Comparison of ENCODE assay signal across 12 cellular contexts in genomic region chr9:137602661-137603060, GRCh38. TPM values are rescaled to one million over a fixed set of nuclear protein-coding genes. Genes with fewer than 3 reads are reported as not detected.
DNase-seq lines count a peak whose midpoint lies in the region; ATAC-seq, FAIRE-seq and TF ChIP-seq lines count a peak whose summit lies in the region.
"Had no signal": no experiment of that assay in that cellular context is flagged by ENCODE, and none has a peak within 500 bp of the region (broad histone marks: within the 10 kb centered on the region; RNA-seq: fewer than 3 reads in every experiment).

No MANE protein-coding gene starts in this region.

- H3K4me3 ChIP-seq in HCT116 (replicated peaks in 1 of 2; ENCODE audit: low read depth in 1 of 2, low read length in 2 of 2), result no peak overlapping the region
- H3K4me3 ChIP-seq in OCI-LY1 (ENCODE audit: low read depth, low read length, poor library complexity, severe bottlenecking), result no peak overlapping the region
- no peak overlapping the region for H3K4me3 ChIP-seq in H1 (ENCODE audit: extremely low read depth in 1 of 4, insufficient read depth in 2 of 4, low read depth in 3 of 4, low read length in 4 of 4)
- no peak overlapping the region for H3K4me3 ChIP-seq in ascending aorta
- H3K4me3 ChIP-seq in thyroid gland (replicated peaks in 1 of 3), result no peak overlapping the region
- H3K4me3 ChIP-seq: psoas muscle had no signal

- TF ChIP-seq CTCF in HCT116 (IDR thresholded peaks at IDR 0.05 in 2 of 3, conservative IDR thresholded peaks at IDR 0.05 in 1 of 3; ENCODE audit: borderline replicate concordance in 1 of 3, insufficient read depth in 1 of 3, low read depth in 2 of 3, low read length in 2 of 3) (0 out of 6 replicates have a peak, but pooled peaks of 2 of the 3 experiments have one; percentile 13 to 14), OCI-LY1 (IDR thresholded peaks at IDR 0.05; ENCODE audit: low read length) (no peak), H1 (IDR thresholded peaks at IDR 0.05; ENCODE audit: control extremely low read depth in 1 of 3, insufficient read depth in 1 of 3, low read depth in 1 of 3, low read length in 3 of 3) (peak in 1 of 3 experiments; percentile 26; a peak in 1 of 4 replicates), ascending aorta (IDR thresholded peaks at IDR 0.05) (no peak), thyroid gland (IDR thresholded peaks at IDR 0.05) (no peak)

- H2BK20ac ChIP-seq in H1 (ENCODE audit: low read length), result no peak overlapping the region

- peak overlapping the region; percentile 65; the same call in 1 of the 2 replicates for H2BK15ac ChIP-seq in H1 (ENCODE audit: low read length)

- H3K9ac ChIP-seq in HCT116 (ENCODE audit: low read length), result no peak overlapping the region
- H3K9ac ChIP-seq in OCI-LY1 (ENCODE audit: low read length), result no peak overlapping the region; the same call in 1 of the 2 replicates
- H3K9ac ChIP-seq in H1 (replicated peaks in 1 of 4; ENCODE audit: extremely low read depth in 1 of 4, low read depth in 3 of 4, low read length in 3 of 4), result no peak overlapping the region

- no peak overlapping the region for H4K8ac ChIP-seq in H1 (ENCODE audit: extremely low read depth, insufficient read depth, low read length)

- POLR2A ChIA-PET in HCT116 (lab: Charles Lee), result interaction anchor here (1.6 kb wide), 1 partner anchor 12 kb away, joined by 6 read pairs; the partner anchor contains the start of gene ZMYND19
- POLR2A ChIA-PET in H1 (lab: Charles Lee; ENCODE audit: partially characterized antibody), result interaction anchor here (1.3 to 3.1 kb wide), 3 partner anchors 11 to 17 kb away, joined by 4 to 14 read pairs (median 13); partner anchors contain the start of genes EHMT1 and ZMYND19

- H3K23ac ChIP-seq in H1 (ENCODE audit: insufficient read length), result no peak overlapping the region

- H3K18ac ChIP-seq in H1 (ENCODE audit: extremely low read depth, low read length), result no peak overlapping the region

- H4K5ac ChIP-seq in H1 (ENCODE audit: insufficient read length, low read depth, low read length), result no peak overlapping the region

- no peaks in the 10 kb centered on the region for H3K9me3 ChIP-seq in HCT116 (ENCODE audit: control insufficient read depth in 1 of 2, insufficient read depth in 1 of 2, low read depth in 1 of 2, low read length in 2 of 2)
- no peaks in the 10 kb centered on the region for H3K9me3 ChIP-seq in OCI-LY1 (ENCODE audit: low read length)
- no peaks in the 10 kb centered on the region for H3K9me3 ChIP-seq in H1 (ENCODE audit: insufficient read depth in 2 of 2, low read depth in 1 of 2, low read length in 1 of 2)
- no peaks in the 10 kb centered on the region for H3K9me3 ChIP-seq in ascending aorta
- no peaks in the 10 kb centered on the region for H3K9me3 ChIP-seq in thyroid gland
- H3K9me3 ChIP-seq: psoas muscle had no signal

- H2BK5ac ChIP-seq in H1 (ENCODE audit: low read depth, low read length), result no peak overlapping the region

- H3K4me1 ChIP-seq in HCT116 (ENCODE audit: control insufficient read depth in 1 of 2, insufficient read depth in 2 of 2, low read length in 2 of 2) (peaks cover 12 to 37% of the 10 kb centered on the region in 2 experiments; a peak in 3 of 4 replicates), OCI-LY1 (ENCODE audit: insufficient read depth, low read length, severe bottlenecking) (peaks cover 48% of the 10 kb centered on the region), H1 (replicated peaks in 1 of 4; ENCODE audit: control insufficient read depth in 3 of 4, insufficient read depth in 4 of 4, low read length in 3 of 4) (peaks cover 0 to 17% (median 8%) of the 10 kb centered on the region in 4 experiments; a peak in 6 of 7 replicates), ascending aorta (peaks cover 6 to 19% of the 10 kb centered on the region in 2 donors), thyroid gland (peaks cover 21 to 22% of the 10 kb centered on the region in 2 donors)

- TF ChIP-seq POLR2A in HCT116 (IDR thresholded peaks at IDR 0.05; ENCODE audit: borderline replicate concordance, extremely low read depth, insufficient read depth, insufficient read length), result no peak
- no peak for TF ChIP-seq POLR2A in H1 (IDR thresholded peaks at IDR 0.05; ENCODE audit: control extremely low read depth in 1 of 2, low read depth in 2 of 2, low read length in 2 of 2)
- no peak for TF ChIP-seq POLR2A in thyroid gland (IDR thresholded peaks at IDR 0.05)

- H3K27me3 ChIP-seq in HCT116 (ENCODE audit: insufficient read depth, low read length) (no peaks in the 10 kb centered on the region), OCI-LY1 (ENCODE audit: insufficient read depth, low read length) (no peaks in the 10 kb centered on the region), H1 (replicated peaks in 1 of 4; ENCODE audit: control insufficient read depth in 3 of 4, extremely low read depth in 1 of 4, insufficient read depth in 3 of 4, low read length in 3 of 4) (peaks cover 0 to 9% (median 2%) of the 10 kb centered on the region in 4 experiments; a peak in 2 of 7 replicates), ascending aorta (no peaks in the 10 kb centered on the region), thyroid gland (no peaks in the 10 kb centered on the region)

- H2AK5ac ChIP-seq in H1 (ENCODE audit: low read depth, low read length), result no peak overlapping the region

- H4K20me1 ChIP-seq in HCT116 (ENCODE audit: insufficient read depth) (no peaks in the 10 kb centered on the region), OCI-LY1 (ENCODE audit: insufficient read depth, low read length) (no peaks in the 10 kb centered on the region), H1 (replicated peaks in 1 of 2; ENCODE audit: control insufficient read depth in 1 of 2, insufficient read depth in 2 of 2, low read length in 2 of 2) (peaks cover 4 to 15% of the 10 kb centered on the region in 2 experiments)

- intact Hi-C loops in HCT116 (cut with micrococcal nuclease) (no loop called here), ascending aorta (cut with DNase I) (loop anchor here (10.0 kb wide), 1 partner anchor 148 kb away; the partner anchor contains the start of gene NSMF), thyroid gland (cut with DNase I) (no loop called here)

- H4K91ac ChIP-seq in H1 (replicated peaks; ENCODE audit: insufficient read length, low read length), result no peak overlapping the region

- H3K4ac ChIP-seq in H1 (replicated peaks; ENCODE audit: insufficient read length, low read depth, low read length), result no peak overlapping the region

- no peak overlapping the region for H3K14ac ChIP-seq in H1 (ENCODE audit: insufficient read length)

- H3K79me2 ChIP-seq in HCT116 (ENCODE audit: insufficient read depth, low read length) (peaks cover 19% of the 10 kb centered on the region; the same call in 1 of the 2 replicates), OCI-LY1 (ENCODE audit: insufficient read depth, low read length) (no peaks in the 10 kb centered on the region), H1 (ENCODE audit: control insufficient read depth in 1 of 2, insufficient read depth in 2 of 2, low read length in 2 of 2) (no peaks in the 10 kb centered on the region; a peak in 1 of 4 replicates)

- no peak for TF ChIP-seq RAD21 in HCT116 (IDR thresholded peaks at IDR 0.05; ENCODE audit: low read depth)
- TF ChIP-seq RAD21 in H1 (IDR thresholded peaks at IDR 0.05 in 1 of 2, conservative IDR thresholded peaks at IDR 0.05 in 1 of 2; ENCODE audit: low read depth in 2 of 2, low read length in 2 of 2), result peak in 1 of 2 experiments; percentile 5; a peak in 1 of 4 replicates

- TF ChIP-seq EP300 in H1 (IDR thresholded peaks at IDR 0.05; ENCODE audit: borderline replicate concordance in 1 of 2, low read depth in 2 of 2, low read length in 2 of 2), result no peak

- H2BK120ac ChIP-seq in H1 (replicated peaks; ENCODE audit: low read depth, low read length), result no peak overlapping the region

- H3K56ac ChIP-seq in H1 (replicated peaks; ENCODE audit: insufficient read length, low read depth, low read length), result no peak overlapping the region

- peaks cover 4% of the 10 kb centered on the region; the same call in 1 of the 2 replicates for H3K23me2 ChIP-seq in H1 (ENCODE audit: low read depth, low read length)

- 41% methylated on average over 3 of the region's 3 CpGs; no CpG with 5 or more reads in 1 of the 2 experiments for WGBS in H1 (ENCODE audit: extremely low coverage in 1 of 2, insufficient coverage in 1 of 2, insufficient read length in 1 of 2, insufficient replicate concordance in 2 of 2, low coverage in 1 of 2, low lambda C conversion rate in 2 of 2, missing lambda C conversion rate in 1 of 2), 2 experiments
- WGBS in thyroid gland, 2 donors, result 23 to 33% methylated on average over 3 of the region's 3 CpGs

- H3K36me3 ChIP-seq in HCT116 (ENCODE audit: control insufficient read depth in 1 of 2, insufficient read depth in 2 of 2, low read length in 2 of 2) (no peaks in the 10 kb centered on the region), OCI-LY1 (ENCODE audit: insufficient read depth, low read length) (no peaks in the 10 kb centered on the region), H1 (ENCODE audit: control insufficient read depth in 2 of 4, insufficient read depth in 4 of 4, low read length in 3 of 4) (no peaks in the 10 kb centered on the region), ascending aorta (no peaks in the 10 kb centered on the region), thyroid gland (no peaks in the 10 kb centered on the region)

- peaks cover 3% of the 10 kb centered on the region; the same call in 1 of the 2 replicates for H3K79me1 ChIP-seq in H1 (ENCODE audit: low read depth, low read length)

- H3K4me2 ChIP-seq in HCT116 (ENCODE audit: low read length) (no peak overlapping the region), OCI-LY1 (ENCODE audit: low read length) (peak overlapping the region; percentile 1; the same call in 1 of the 2 replicates), H1 (ENCODE audit: insufficient read depth in 1 of 2, low read depth in 2 of 2, low read length in 2 of 2) (no peak overlapping the region)

- H3K27ac ChIP-seq in HCT116 (ENCODE audit: low read depth, low read length) (no peak overlapping the region), OCI-LY1 (ENCODE audit: low read depth, low read length, poor library complexity, severe bottlenecking) (peak overlapping the region; percentile 31), H1 (ENCODE audit: low read depth, low read length) (no peak overlapping the region), ascending aorta (no peak overlapping the region), thyroid gland (no peak overlapping the region)
- H3K27ac ChIP-seq: psoas muscle had no signal

- no peaks in the 10 kb centered on the region for H3F3A ChIP-seq in OCI-LY1 (ENCODE audit: insufficient read depth, low read length)

- CTCF ChIA-PET in HCT116 (lab: Charles Lee), result interaction anchor here (1.0 to 1.5 kb wide), 2 partner anchors 12 to 23 kb away, joined by 3 read pairs; no protein-coding TSS in a partner anchor
- CTCF ChIA-PET in H1 (lab: Charles Lee; ENCODE audit: partially characterized antibody), result interaction anchor here (0.7 to 2.4 kb wide), 12 partner anchors 8 to 119 kb away, joined by 3 to 12 read pairs (median 4); partner anchors contain the start of gene EHMT1

- RAD21 ChIA-PET in HCT116 (lab: Charles Lee; ENCODE audit: low non-redundant PET in 1 of 2, low total read pairs in 2 of 2, uncharacterized antibody in 2 of 2, unreplicated experiment in 2 of 2), result no interaction called here

- H2BK12ac ChIP-seq in H1 (ENCODE audit: low read depth, low read length), result no peak overlapping the region

- BruUV-seq in HCT116 (replicated peaks; lab: Mats Ljungman, UMichigan), result no TSS peak

- ATAC-seq in HCT116, result no peak
- ATAC-seq: psoas muscle had no signal

- no peak for FAIRE-seq in H1 (lab: Jason Lieb, UNC)
- FAIRE-seq: colon had no signal

- H2AFZ ChIP-seq in HCT116 (ENCODE audit: low read depth, low read length, poor library complexity, severe bottlenecking), result no peak overlapping the region
- no peak overlapping the region for H2AFZ ChIP-seq in OCI-LY1 (ENCODE audit: low read length)
- H2AFZ ChIP-seq in H1 (ENCODE audit: low read length), result no peak overlapping the region

- H3K9me2 ChIP-seq in HCT116 (ENCODE audit: insufficient read depth), result no peaks in the 10 kb centered on the region
- no peaks in the 10 kb centered on the region for H3K9me2 ChIP-seq in OCI-LY1 (ENCODE audit: low read depth, low read length)

- peak; percentile 52 to 68 for DNase-seq in AML-193 (lab: John Stamatoyannopoulos, UW)
- DNase-seq in HCT116 (ENCODE audit: low read depth, low spot score), result no peak
- no peak for DNase-seq in H1 (ENCODE audit: low read depth in 1 of 2, low spot score in 2 of 2)
- no peak for DNase-seq in ascending aorta (ENCODE audit: low spot score in 2 of 2)
- DNase-seq in GM19240 (ENCODE audit: insufficient read length, low spot score), result no peak
- DNase-seq in thyroid gland, result no peak
- no peak for DNase-seq in activated CD4-positive, CD25-positive, alpha-beta regulatory T cell treated with anti-CD3 and anti-CD28 coated beads, Interleukin-2, amount 50 U/mL, for 72 hours
- DNase-seq: KG1, NCI-H526 treated with DMSO at 0.1 percent for 48 hours, psoas muscle had no signal

RNA-seq across cellular contexts. Expression of gene ARRDC1, which starts 2.8 kb away (rescaled TPM):
- 82.8 TPM for total RNA-seq in HCT116 (2021; ENCODE audit: unreplicated experiment)
- polyA plus RNA-seq in HCT116 (2012), result 85.6 and 96.3 TPM in 2 replicates
- total RNA-seq in H1 (2021; fragmentation: NEBNext Ultra II Directional; extraction: Animal tissue kit (Norgen Biotek cat#: 25700)), result 22.0 and 22.2 TPM in 2 replicates
- 58.4 and 94.0 TPM in 2 replicates for polyA plus RNA-seq in H1 (2011; rRNA removed)
- polyA plus RNA-seq in H1 (2011; cell fraction: cytosol; rRNA removed), result 60.3 TPM
- polyA plus RNA-seq in H1 (2011; cell fraction: nucleus; rRNA removed), result 273 TPM
- polyA plus RNA-seq in H1 (2012, experiment 1 of 2), result 16.4 to 31.5 TPM (median 28.7 TPM) in 4 replicates
- 25.8 TPM for polyA plus RNA-seq in H1 (2012, experiment 2 of 2)
- polyA plus RNA-seq in H1 (2013, experiment 1 of 2), result 31.8 TPM
- 28.5 TPM for polyA plus RNA-seq in H1 (2013, experiment 2 of 2)
- 21.5 and 31.7 TPM in 2 replicates for polyA minus RNA-seq in H1 (2011; rRNA and poly(A)+ RNA removed)
- polyA minus RNA-seq in H1 (2011; cell fraction: cytosol; rRNA and poly(A)+ RNA removed), result 22.1 TPM
- polyA minus RNA-seq in H1 (2011; cell fraction: nucleus; rRNA and poly(A)+ RNA removed), result 53.6 TPM
- total RNA-seq in ascending aorta, result 56.8 TPM
- total RNA-seq in thyroid gland, result 10 to 100 TPM; 45.6 to 66.2 (median 61.2) TPM

RNA-seq across cellular contexts. Expression of gene ZMYND19, which starts 12.3 kb away (rescaled TPM):
- total RNA-seq in HCT116 (2021; ENCODE audit: unreplicated experiment) (57.4 TPM), ascending aorta (4.3 TPM), thyroid gland (10 to 100 TPM in 1 of 4 donors, 1 to 10 TPM in 3; 8.7 to 14.3 (median 9.5) TPM)
- polyA plus RNA-seq in HCT116 (2012), result 25.0 and 29.7 TPM in 2 replicates
- 58.5 and 58.7 TPM in 2 replicates for total RNA-seq in H1 (2021; fragmentation: NEBNext Ultra II Directional; extraction: Animal tissue kit (Norgen Biotek cat#: 25700))
- polyA plus RNA-seq in H1 (2011; rRNA removed), result 42.4 and 54.0 TPM in 2 replicates
- polyA plus RNA-seq in H1 (2011; cell fraction: cytosol; rRNA removed), result 52.3 TPM
- 115 TPM for polyA plus RNA-seq in H1 (2011; cell fraction: nucleus; rRNA removed)
- polyA plus RNA-seq in H1 (2012, experiment 1 of 2), result 39.3 to 52.7 TPM (median 47.8 TPM) in 4 replicates
- polyA plus RNA-seq in H1 (2012, experiment 2 of 2), result 48.7 TPM
- 33.0 TPM for polyA plus RNA-seq in H1 (2013, experiment 1 of 2)
- polyA plus RNA-seq in H1 (2013, experiment 2 of 2), result 34.1 TPM
- polyA minus RNA-seq in H1 (2011; rRNA and poly(A)+ RNA removed), result 21.5 and 21.8 TPM in 2 replicates
- 23.3 TPM for polyA minus RNA-seq in H1 (2011; cell fraction: cytosol; rRNA and poly(A)+ RNA removed)
- polyA minus RNA-seq in H1 (2011; cell fraction: nucleus; rRNA and poly(A)+ RNA removed), result 31.8 TPM

RNA-seq across cellular contexts. Expression of gene EHMT1, which starts 16.1 kb away (rescaled TPM):
- 86.1 TPM for total RNA-seq in HCT116 (2021; ENCODE audit: unreplicated experiment)
- 33.9 and 35.5 TPM in 2 replicates for polyA plus RNA-seq in HCT116 (2012)
- total RNA-seq in H1 (2021; fragmentation: NEBNext Ultra II Directional; extraction: Animal tissue kit (Norgen Biotek cat#: 25700)), result 163 and 171 TPM in 2 replicates
- polyA plus RNA-seq in H1 (2011; rRNA removed), result 95.7 and 143 TPM in 2 replicates
- polyA plus RNA-seq in H1 (2011; cell fraction: cytosol; rRNA removed), result 96.0 TPM
- 204 TPM for polyA plus RNA-seq in H1 (2011; cell fraction: nucleus; rRNA removed)
- 66.4 to 99.9 TPM (median 90.6 TPM) in 4 replicates for polyA plus RNA-seq in H1 (2012, experiment 1 of 2)
- polyA plus RNA-seq in H1 (2012, experiment 2 of 2), result 56.9 TPM
- 68.1 TPM for polyA plus RNA-seq in H1 (2013, experiment 1 of 2)
- polyA plus RNA-seq in H1 (2013, experiment 2 of 2), result 62.4 TPM
- polyA minus RNA-seq in H1 (2011; rRNA and poly(A)+ RNA removed), result 101 and 107 TPM in 2 replicates
- 93.4 TPM for polyA minus RNA-seq in H1 (2011; cell fraction: cytosol; rRNA and poly(A)+ RNA removed)
- 95.4 TPM for polyA minus RNA-seq in H1 (2011; cell fraction: nucleus; rRNA and poly(A)+ RNA removed)
- total RNA-seq in ascending aorta, result 49.9 TPM
- total RNA-seq in thyroid gland, result 10 to 100 TPM; 56.8 to 99.5 (median 94.4) TPM

RNA-seq across cellular contexts. Expression of gene DPH7, which starts 23.9 kb away (rescaled TPM):
- total RNA-seq in HCT116 (2021; ENCODE audit: unreplicated experiment), result 54.4 TPM
- 38.5 and 39.6 TPM in 2 replicates for polyA plus RNA-seq in HCT116 (2012)
- 44.6 and 45.7 TPM in 2 replicates for total RNA-seq in H1 (2021; fragmentation: NEBNext Ultra II Directional; extraction: Animal tissue kit (Norgen Biotek cat#: 25700))
- 45.5 and 50.5 TPM in 2 replicates for polyA plus RNA-seq in H1 (2011; rRNA removed)
- 57.0 TPM for polyA plus RNA-seq in H1 (2011; cell fraction: cytosol; rRNA removed)
- 130 TPM for polyA plus RNA-seq in H1 (2011; cell fraction: nucleus; rRNA removed)
- polyA plus RNA-seq in H1 (2012, experiment 1 of 2), result 36.7 to 45.7 TPM (median 45.2 TPM) in 4 replicates
- polyA plus RNA-seq in H1 (2012, experiment 2 of 2), result 42.0 TPM
- 37.2 TPM for polyA plus RNA-seq in H1 (2013, experiment 1 of 2)
- 32.9 TPM for polyA plus RNA-seq in H1 (2013, experiment 2 of 2)
- polyA minus RNA-seq in H1 (2011; rRNA and poly(A)+ RNA removed), result 33.4 and 36.2 TPM in 2 replicates
- polyA minus RNA-seq in H1 (2011; cell fraction: cytosol; rRNA and poly(A)+ RNA removed), result 20.0 TPM
- polyA minus RNA-seq in H1 (2011; cell fraction: nucleus; rRNA and poly(A)+ RNA removed), result 42.4 TPM
- total RNA-seq in ascending aorta, result 57.2 TPM
- total RNA-seq in thyroid gland, result 10 to 100 TPM; 20.8 to 47.4 (median 34.1) TPM

RNA-seq across cellular contexts. Expression of gene MRPL41, which starts 51.0 kb away (rescaled TPM):
- total RNA-seq in HCT116 (2021; ENCODE audit: unreplicated experiment) (69.5 TPM), ascending aorta (121 TPM), thyroid gland (10 to 100 TPM; 24.5 to 67.2 (median 47.7) TPM)
- polyA plus RNA-seq in HCT116 (2012), result 54.7 and 61.9 TPM in 2 replicates
- total RNA-seq in H1 (2021; fragmentation: NEBNext Ultra II Directional; extraction: Animal tissue kit (Norgen Biotek cat#: 25700)), result 47.2 and 49.4 TPM in 2 replicates
- 58.1 and 79.3 TPM in 2 replicates for polyA plus RNA-seq in H1 (2011; rRNA removed)
- polyA plus RNA-seq in H1 (2011; cell fraction: cytosol; rRNA removed), result 54.3 TPM
- polyA plus RNA-seq in H1 (2011; cell fraction: nucleus; rRNA removed), result 39.5 TPM
- 30.4 to 55.6 TPM (median 46.9 TPM) in 4 replicates for polyA plus RNA-seq in H1 (2012, experiment 1 of 2)
- polyA plus RNA-seq in H1 (2012, experiment 2 of 2), result 38.3 TPM
- 43.5 TPM for polyA plus RNA-seq in H1 (2013, experiment 1 of 2)
- 42.5 TPM for polyA plus RNA-seq in H1 (2013, experiment 2 of 2)
- polyA minus RNA-seq in H1 (2011; rRNA and poly(A)+ RNA removed), result 2.4 and 2.7 TPM in 2 replicates
- 15.5 TPM for polyA minus RNA-seq in H1 (2011; cell fraction: cytosol; rRNA and poly(A)+ RNA removed)
- 10.0 TPM for polyA minus RNA-seq in H1 (2011; cell fraction: nucleus; rRNA and poly(A)+ RNA removed)

Comparison
In these comparisons a context has a peak if more than half of its experiments do, and no peak if none do; other contexts are left out.
1. DNase-seq: peak in AML-193 (2 of 2); none in HCT116 (single experiment), H1 (0 of 2), ascending aorta (0 of 2), GM19240 (single experiment), thyroid gland (0 of 2) and activated CD4-positive, CD25-positive, alpha-beta regulatory T cell treated with anti-CD3 and anti-CD28 coated beads, Interleukin-2, amount 50 U/mL, for 72 hours (single experiment).
2. CTCF ChIP-seq: peak in HCT116 (2 of 3); none in OCI-LY1 (single experiment), ascending aorta (0 of 3) and thyroid gland (0 of 6).